ENCODE assay signal across 8 cellular contexts in the genomic region with DNA sequence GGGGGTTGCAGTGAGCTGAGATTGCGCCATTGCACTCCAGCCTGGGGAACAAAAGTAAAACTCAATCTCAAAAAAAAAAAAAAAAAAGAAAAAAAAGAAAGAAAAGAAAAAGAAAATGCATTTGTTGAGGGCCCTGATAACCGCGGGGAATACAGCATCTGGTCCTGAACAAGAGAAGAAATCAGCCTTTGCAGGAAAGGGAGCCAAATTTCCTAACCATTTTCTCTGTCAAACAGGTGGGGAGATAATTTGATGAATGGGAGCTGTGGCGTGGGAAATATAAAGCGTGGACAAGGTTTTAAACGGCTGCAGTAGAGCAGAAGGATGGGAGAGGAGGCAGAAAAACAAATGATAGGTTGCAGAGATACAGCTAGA. TPM values are rescaled to one million over a fixed set of nuclear protein-coding genes. Genes with fewer than 3 reads are reported as not detected.
DNase-seq lines count a peak whose midpoint lies in the region; FAIRE-seq and TF ChIP-seq lines count a peak whose summit lies in the region.

No MANE protein-coding gene starts in this region.

- H3K36me3 ChIP-seq in NT2/D1 (ENCODE audit: insufficient read depth, insufficient read length, low read length) (peaks cover 20% of the 10 kb centered on the region), endodermal cell (ENCODE audit: control insufficient read depth, insufficient read depth, low read length) (peaks cover 33% of the 10 kb centered on the region), neuron (ENCODE audit: insufficient read depth, low read length) (peaks cover 20% of the 10 kb centered on the region)

- H3K36me3 Mint-ChIP-seq in CD14-positive monocyte (peaks cover 2 to 15% of the 10 kb centered on the region in 2 donors), endodermal cell (ENCODE audit: low read depth) (peaks cover 13% of the 10 kb centered on the region)

- no peak overlapping the region for H2AFZ ChIP-seq in neuron (ENCODE audit: low read depth, low read length)

- no peak overlapping the region for H3K27ac ChIP-seq in endodermal cell (ENCODE audit: low read depth, low read length)

- H3K27me3 ChIP-seq in NT2/D1 (ENCODE audit: insufficient read depth, insufficient read length), result no peaks in the 10 kb centered on the region
- no peaks in the 10 kb centered on the region for H3K27me3 ChIP-seq in endodermal cell (ENCODE audit: control insufficient read depth, insufficient read depth, low read length, poor library complexity, severe bottlenecking)
- H3K27me3 ChIP-seq in neuron (ENCODE audit: insufficient read depth, low read length), result no peaks in the 10 kb centered on the region

- no peak for FAIRE-seq in frontal cortex (lab: Jason Lieb, UNC)

- H3K27me3 Mint-ChIP-seq in CD14-positive monocyte (ENCODE audit: low read depth in 3 of 3) (peaks cover 0 to 2% (median 2%) of the 10 kb centered on the region in 3 donors), endodermal cell (ENCODE audit: insufficient read depth) (no peaks in the 10 kb centered on the region)

- H3K9me3 Mint-ChIP-seq in CD14-positive monocyte (no peaks in the 10 kb centered on the region), endodermal cell (peaks cover 2% of the 10 kb centered on the region)

- intact Hi-C loops in CD14-positive monocyte (cut with micrococcal nuclease), result loop anchor here in 1 of 2 donors (5.0 to 10.0 kb wide), 3 partner anchors 222 to 310 kb away; a partner anchor contains a TSS

- TF ChIP-seq CTCF in CD14-positive monocyte (IDR thresholded peaks at IDR 0.05) (no peak), endodermal cell (conservative IDR thresholded peaks at IDR 0.05) (no peak), GM13976 (IDR thresholded peaks at IDR 0.05; ENCODE audit: borderline replicate concordance, control extremely low read depth, extremely low read depth, insufficient read depth, missing control alignments) (no peak)

- H3K4me1 ChIP-seq in NT2/D1 (ENCODE audit: insufficient read depth, insufficient read length), result no peaks in the 10 kb centered on the region
- peaks cover 5% of the 10 kb centered on the region for H3K4me1 ChIP-seq in endodermal cell (ENCODE audit: control insufficient read depth, insufficient read depth, low read length)
- peaks cover 11% of the 10 kb centered on the region for H3K4me1 ChIP-seq in neuron (ENCODE audit: insufficient read depth, low read length)

- H3K4me1 Mint-ChIP-seq in CD14-positive monocyte (peaks cover 29% of the 10 kb centered on the region), endodermal cell (peaks cover 9% of the 10 kb centered on the region)

- H3K4me3 Mint-ChIP-seq in CD14-positive monocyte (peak overlapping the region; percentile 93 to 95), endodermal cell (peak overlapping the region; percentile 64)

- H3K9me3 ChIP-seq in NT2/D1 (ENCODE audit: insufficient read depth, low read length) (peaks cover 3% of the 10 kb centered on the region; the same call in 1 of the 2 replicates), endodermal cell (ENCODE audit: control insufficient read depth, low read length) (no peaks in the 10 kb centered on the region), neuron (ENCODE audit: low read length) (peaks cover 7% of the 10 kb centered on the region)

- DNase-seq in CD14-positive monocyte (ENCODE audit: low spot score) (no peak), NT2/D1 (ENCODE audit: low read depth, low spot score) (no peak), endodermal cell (no peak), frontal cortex (ENCODE audit: low spot score in 2 of 2) (no peak), cortex of kidney (lab: John Stamatoyannopoulos, UW) (no peak), GM13976 (ENCODE audit: low spot score) (no peak), COLO829 (ENCODE audit: low spot score) (no peak)

- H3K27ac Mint-ChIP-seq in CD14-positive monocyte (peak overlapping the region; percentile 88 to 94 (median 92)), endodermal cell (peak overlapping the region; percentile 86)

- peak overlapping the region; percentile 59 for H3K9ac ChIP-seq in NT2/D1 (ENCODE audit: insufficient read length, low read depth)
- H3K9ac ChIP-seq in endodermal cell (ENCODE audit: extremely low read depth, low read length, poor library complexity, severe bottlenecking), result peak overlapping the region; percentile 68

- 85 to 91% methylated on average over 5 to 6 of the region's 6 CpGs for WGBS in endodermal cell (ENCODE audit: insufficient coverage in 1 of 2, insufficient read length in 1 of 2), 2 experiments

- H3K4me3 ChIP-seq in NT2/D1 (ENCODE audit: insufficient read length, low read depth) (peak overlapping the region; percentile 53), endodermal cell (ENCODE audit: low read length) (peak overlapping the region; percentile 92), neuron (ENCODE audit: low read length) (peak overlapping the region; percentile 45)

- in situ Hi-C loops in GM13976 (cut with MboI; ENCODE audit: low sequenced_read_pairs, unreplicated experiment), result no loop called here

RNA-seq across cellular contexts. Expression of a gene that starts 0.9 kb away (rescaled TPM):
- polyA plus RNA-seq in CD14-positive monocyte, result 1 to 10 TPM; 3.5 to 3.7 TPM
- total RNA-seq in endodermal cell (10 to 100 TPM; 24.9 to 30.3 TPM), frontal cortex (12.2 TPM)
- polyA plus RNA-seq in endodermal cell (2013, experiment 1 of 2), result 32.9 TPM
- 32.6 TPM for polyA plus RNA-seq in endodermal cell (2013, experiment 2 of 2)
